Comparison of ENCODE assay signal across 9 cellular contexts in genomic region chr9:128901822-128902221, GRCh38. TPM values are rescaled to one million over a fixed set of nuclear protein-coding genes. Genes with fewer than 3 reads are reported as not detected.
DNase-seq lines count a peak whose midpoint lies in the region; ATAC-seq and TF ChIP-seq lines count a peak whose summit lies in the region.
"Had no signal": no experiment of that assay in that cellular context is flagged by ENCODE, and none has a peak within 500 bp of the region (broad histone marks: within the 10 kb centered on the region; RNA-seq: fewer than 3 reads in every experiment).

No MANE protein-coding gene starts in this region.

- TF ChIP-seq RAD21 in HCT116 (IDR thresholded peaks at IDR 0.05; ENCODE audit: low read depth): no peak

- peak overlapping the region; percentile 95 for H3K27ac Mint-ChIP-seq in CD4-positive, alpha-beta T cell
- H3K27ac Mint-ChIP-seq in activated naive CD8-positive, alpha-beta T cell treated with anti-CD3 and anti-CD28 coated beads, Interleukin-2, amount 10 ng/mL, durations not matched to agents 7 days and 5 days: peak overlapping the region; percentile 99
- H3K27ac Mint-ChIP-seq in natural killer cell treated with Interleukin-12 subunit alpha and Interleukin-12 subunit beta and Interleukin-15 and Interleukin-18, amount 100 ng/mL, for 72 hours: peak overlapping the region; percentile 82 to 91

- TF ChIP-seq CTCF in CD4-positive, alpha-beta T cell (IDR thresholded peaks at IDR 0.05): no peak
- no peak for TF ChIP-seq CTCF in HCT116 (IDR thresholded peaks at IDR 0.05 in 2 of 3, conservative IDR thresholded peaks at IDR 0.05 in 1 of 3; ENCODE audit: borderline replicate concordance in 1 of 3, insufficient read depth in 1 of 3, low read depth in 2 of 3, low read length in 2 of 3)

- no peak overlapping the region for H3K9ac ChIP-seq in HCT116 (ENCODE audit: low read length)
- H3K9ac ChIP-seq in GM23248: no peak overlapping the region

- H3K27me3 ChIP-seq in CD4-positive, alpha-beta T cell (ENCODE audit: control insufficient read depth, insufficient read depth, low read length): no peaks in the 10 kb centered on the region
- H3K27me3 ChIP-seq in HCT116 (ENCODE audit: insufficient read depth, low read length) (no peaks in the 10 kb centered on the region), GM23248 (replicated peaks; ENCODE audit: insufficient read depth) (no peaks in the 10 kb centered on the region)

- H3K4me2 ChIP-seq in HCT116 (ENCODE audit: low read length) (peak overlapping the region; percentile 32), GM23248 (ENCODE audit: unreplicated experiment) (no peak overlapping the region)

- in situ Hi-C loops in GM23248 (cut with MboI): no loop called here

- H4K20me1 ChIP-seq in HCT116 (ENCODE audit: insufficient read depth) (no peaks in the 10 kb centered on the region), GM23248 (ENCODE audit: insufficient read depth) (no peaks in the 10 kb centered on the region)

- no peak for DNase-seq in CD4-positive, alpha-beta T cell
- no peak for DNase-seq in HCT116 (ENCODE audit: low read depth, low spot score)
- DNase-seq in activated naive CD8-positive, alpha-beta T cell treated with anti-CD3 and anti-CD28 coated beads, Interleukin-2, amount 10 ng/mL, durations not matched to agents 7 days and 5 days: no peak
- DNase-seq in natural killer cell treated with Interleukin-12 subunit alpha and Interleukin-12 subunit beta and Interleukin-15 and Interleukin-18, amount 100 ng/mL, for 72 hours (ENCODE audit: low spot score): no peak
- no peak for DNase-seq in NCI-H345 treated with DMSO at 0.1 percent for 48 hours (lab: John Stamatoyannopoulos, UW; ENCODE audit: unreplicated experiment)
- no peak for DNase-seq in GM23248
- DNase-seq: DMS79 had no signal

- WGBS in GM23248 (ENCODE audit: low coverage in 1 of 2, low lambda C conversion rate in 2 of 2, missing lambda C conversion rate in 2 of 2), 2 experiments: 100% methylated on average over 5 of the region's 5 CpGs

- no TSS peak for BruUV-seq in HCT116 (replicated peaks; lab: Mats Ljungman, UMichigan)

- H3K4me3 Mint-ChIP-seq in CD4-positive, alpha-beta T cell: peak overlapping the region; percentile 81
- H3K4me3 Mint-ChIP-seq in activated naive CD8-positive, alpha-beta T cell treated with anti-CD3 and anti-CD28 coated beads, Interleukin-2, amount 10 ng/mL, durations not matched to agents 7 days and 5 days: peak overlapping the region; percentile 81
- H3K4me3 Mint-ChIP-seq in natural killer cell treated with Interleukin-12 subunit alpha and Interleukin-12 subunit beta and Interleukin-15 and Interleukin-18, amount 100 ng/mL, for 72 hours: peak overlapping the region; percentile 69

- H3K4me1 ChIP-seq in HCT116 (ENCODE audit: control insufficient read depth in 1 of 2, insufficient read depth in 2 of 2, low read length in 2 of 2): peaks cover 16 to 33% of the 10 kb centered on the region in 2 experiments
- peaks cover 16% of the 10 kb centered on the region for H3K4me1 ChIP-seq in GM23248 (ENCODE audit: insufficient read depth)

- TF ChIP-seq POLR2A in HCT116 (IDR thresholded peaks at IDR 0.05; ENCODE audit: borderline replicate concordance, extremely low read depth, insufficient read depth, insufficient read length): no peak

- CTCF ChIA-PET in CD4-positive, alpha-beta T cell (lab: Charles Lee): no interaction called here
- CTCF ChIA-PET in HCT116 (lab: Charles Lee): no interaction called here

- H3K9me3 ChIP-seq in CD4-positive, alpha-beta T cell (ENCODE audit: control insufficient read depth, low read length): no peaks in the 10 kb centered on the region
- H3K9me3 ChIP-seq in HCT116 (ENCODE audit: control insufficient read depth in 1 of 2, insufficient read depth in 1 of 2, low read depth in 1 of 2, low read length in 2 of 2) (no peaks in the 10 kb centered on the region), GM23248 (ENCODE audit: low read depth) (no peaks in the 10 kb centered on the region)

- H3K4me1 Mint-ChIP-seq in CD4-positive, alpha-beta T cell (ENCODE audit: low read depth): peaks cover 74% of the 10 kb centered on the region
- peaks cover 56% of the 10 kb centered on the region for H3K4me1 Mint-ChIP-seq in activated naive CD8-positive, alpha-beta T cell treated with anti-CD3 and anti-CD28 coated beads, Interleukin-2, amount 10 ng/mL, durations not matched to agents 7 days and 5 days
- H3K4me1 Mint-ChIP-seq in natural killer cell treated with Interleukin-12 subunit alpha and Interleukin-12 subunit beta and Interleukin-15 and Interleukin-18, amount 100 ng/mL, for 72 hours (ENCODE audit: low read depth in 2 of 2): peaks cover 38% of the 10 kb centered on the region in 2 donors

- H3K27ac ChIP-seq in CD4-positive, alpha-beta T cell (ENCODE audit: low read depth, low read length): peak overlapping the region; percentile 96
- H3K27ac ChIP-seq in HCT116 (ENCODE audit: low read depth, low read length) (no peak overlapping the region), GM23248 (no peak overlapping the region)

- ATAC-seq in CD4-positive, alpha-beta T cell (ENCODE audit: poor library complexity): peak; percentile 3
- no peak for ATAC-seq in HCT116
- peak; percentile 17 for ATAC-seq in activated naive CD8-positive, alpha-beta T cell treated with anti-CD3 and anti-CD28 coated beads, Interleukin-2, amount 10 ng/mL, durations not matched to agents 7 days and 5 days (ENCODE audit: low read depth)
- peak; percentile 2 to 4 for ATAC-seq in natural killer cell treated with Interleukin-12 subunit alpha and Interleukin-12 subunit beta and Interleukin-15 and Interleukin-18, amount 100 ng/mL, for 72 hours
- ATAC-seq in GM19455 (IDR thresholded peaks at IDR 0.05; ENCODE audit: unreplicated experiment): no peak
- ATAC-seq in HG02610 (IDR thresholded peaks at IDR 0.05; ENCODE audit: unreplicated experiment): no peak

- peaks cover 4% of the 10 kb centered on the region; the same call in 1 of the 2 replicates for H3K79me2 ChIP-seq in HCT116 (ENCODE audit: insufficient read depth, low read length)
- H3K79me2 ChIP-seq in GM23248 (ENCODE audit: insufficient read depth): peaks cover 70% of the 10 kb centered on the region

- H3K36me3 ChIP-seq in HCT116 (ENCODE audit: control insufficient read depth in 1 of 2, insufficient read depth in 2 of 2, low read length in 2 of 2): no peaks in the 10 kb centered on the region
- peaks cover 9% of the 10 kb centered on the region; the same call in 1 of the 2 replicates for H3K36me3 ChIP-seq in GM23248 (ENCODE audit: low read depth)

- H3K9me2 ChIP-seq in HCT116 (ENCODE audit: insufficient read depth) (no peaks in the 10 kb centered on the region), GM23248 (ENCODE audit: insufficient read depth) (no peaks in the 10 kb centered on the region)

- RAD21 ChIA-PET in HCT116 (lab: Charles Lee; ENCODE audit: low non-redundant PET in 1 of 2, low total read pairs in 2 of 2, uncharacterized antibody in 2 of 2, unreplicated experiment in 2 of 2): no interaction called here

- intact Hi-C loops in CD4-positive, alpha-beta T cell (cut with DNase I, micrococcal nuclease): loop anchor here (1.0 to 2.0 kb wide), 3 partner anchors 20 to 84 kb away; partner anchors contain the start of genes LRRC8A (in 2 of the 2) and ENDOG (in 1 of the 2)
- intact Hi-C loops in HCT116 (cut with micrococcal nuclease): no loop called here

- no peaks in the 10 kb centered on the region for H3K9me3 Mint-ChIP-seq in CD4-positive, alpha-beta T cell
- H3K9me3 Mint-ChIP-seq in activated naive CD8-positive, alpha-beta T cell treated with anti-CD3 and anti-CD28 coated beads, Interleukin-2, amount 10 ng/mL, durations not matched to agents 7 days and 5 days: no peaks in the 10 kb centered on the region
- H3K9me3 Mint-ChIP-seq in natural killer cell treated with Interleukin-12 subunit alpha and Interleukin-12 subunit beta and Interleukin-15 and Interleukin-18, amount 100 ng/mL, for 72 hours: no peaks in the 10 kb centered on the region

- no peak overlapping the region for H3K4me3 ChIP-seq in HCT116 (replicated peaks in 1 of 2; ENCODE audit: low read depth in 1 of 2, low read length in 2 of 2)
- no peak overlapping the region for H3K4me3 ChIP-seq in GM23248

- H3K36me3 Mint-ChIP-seq in CD4-positive, alpha-beta T cell (ENCODE audit: low read depth): peaks cover 34% of the 10 kb centered on the region
- H3K36me3 Mint-ChIP-seq in activated naive CD8-positive, alpha-beta T cell treated with anti-CD3 and anti-CD28 coated beads, Interleukin-2, amount 10 ng/mL, durations not matched to agents 7 days and 5 days: peaks cover 8% of the 10 kb centered on the region
- no peaks in the 10 kb centered on the region for H3K36me3 Mint-ChIP-seq in natural killer cell treated with Interleukin-12 subunit alpha and Interleukin-12 subunit beta and Interleukin-15 and Interleukin-18, amount 100 ng/mL, for 72 hours

- H2AFZ ChIP-seq in HCT116 (ENCODE audit: low read depth, low read length, poor library complexity, severe bottlenecking) (no peak overlapping the region), GM23248 (no peak overlapping the region)

- POLR2A ChIA-PET in CD4-positive, alpha-beta T cell (lab: Charles Lee): interaction anchor here (0.7 to 4.3 kb wide), 12 partner anchors 8 to 397 kb away, joined by 3 to 35 read pairs (median 4); partner anchors contain the start of genes ENDOG, KYAT1, LRRC8A and SET
- POLR2A ChIA-PET in HCT116 (lab: Charles Lee): no interaction called here
- POLR2A ChIA-PET in activated naive CD8-positive, alpha-beta T cell treated with anti-CD3 and anti-CD28 coated beads, Interleukin-2, amount 10 ng/mL, durations not matched to agents 7 days and 5 days (lab: Charles Lee): interaction anchor here (0.6 to 3.9 kb wide), 7 partner anchors 8 to 24 kb away, joined by 3 to 34 read pairs (median 3); partner anchors contain the start of genes KYAT1 and LRRC8A

- peaks cover 6% of the 10 kb centered on the region for H3F3A ChIP-seq in GM23248 (ENCODE audit: insufficient read depth)

- no peaks in the 10 kb centered on the region for H3K27me3 Mint-ChIP-seq in CD4-positive, alpha-beta T cell
- no peaks in the 10 kb centered on the region for H3K27me3 Mint-ChIP-seq in activated naive CD8-positive, alpha-beta T cell treated with anti-CD3 and anti-CD28 coated beads, Interleukin-2, amount 10 ng/mL, durations not matched to agents 7 days and 5 days
- H3K27me3 Mint-ChIP-seq in natural killer cell treated with Interleukin-12 subunit alpha and Interleukin-12 subunit beta and Interleukin-15 and Interleukin-18, amount 100 ng/mL, for 72 hours: no peaks in the 10 kb centered on the region

RNA-seq across cellular contexts. Expression of gene PHYHD1, which starts 19.0 kb away (rescaled TPM):
- total RNA-seq in CD4-positive, alpha-beta T cell: 1 to 10 TPM; 1.6 to 2.6 TPM
- total RNA-seq in HCT116 (2021; ENCODE audit: unreplicated experiment): 0.32 TPM
- polyA plus RNA-seq in HCT116 (2012): 0.21 TPM in 1 of 2 replicates, not detected in the other
- total RNA-seq in activated naive CD8-positive, alpha-beta T cell treated with anti-CD3 and anti-CD28 coated beads, Interleukin-2, amount 10 ng/mL, durations not matched to agents 7 days and 5 days: 1 to 10 TPM; 1.4 to 1.6 TPM
- total RNA-seq in natural killer cell treated with Interleukin-12 subunit alpha and Interleukin-12 subunit beta and Interleukin-15 and Interleukin-18, amount 100 ng/mL, for 72 hours: 1 to 10 TPM in 1 of 2 donors, under 1 TPM in 1; 0.24 to 1.1 TPM
- total RNA-seq in GM23248 (2014; rRNA removed; shearing (Covaris generic)): 4.4 and 4.7 TPM in 2 replicates
- polyA plus RNA-seq in GM23248 (2016; fragmentation: Nextera tagmentation; extraction: Ambion mirVana): 7.4 and 8.6 TPM in 2 replicates

RNA-seq across cellular contexts. Expression of gene LRRC8A, which starts 19.9 kb away (rescaled TPM):
- 10 to 100 TPM; 35.0 to 35.8 TPM for total RNA-seq in CD4-positive, alpha-beta T cell
- 22.0 TPM for total RNA-seq in HCT116 (2021; ENCODE audit: unreplicated experiment)
- 18.5 and 23.4 TPM in 2 replicates for polyA plus RNA-seq in HCT116 (2012)
- 10 to 100 TPM; 24.1 to 25.9 TPM for total RNA-seq in activated naive CD8-positive, alpha-beta T cell treated with anti-CD3 and anti-CD28 coated beads, Interleukin-2, amount 10 ng/mL, durations not matched to agents 7 days and 5 days
- 10 to 100 TPM; 25.6 to 28.2 TPM for total RNA-seq in natural killer cell treated with Interleukin-12 subunit alpha and Interleukin-12 subunit beta and Interleukin-15 and Interleukin-18, amount 100 ng/mL, for 72 hours
- 35.2 and 37.9 TPM in 2 replicates for total RNA-seq in GM23248 (2014; rRNA removed; shearing (Covaris generic))
- 35.6 and 36.5 TPM in 2 replicates for polyA plus RNA-seq in GM23248 (2016; fragmentation: Nextera tagmentation; extraction: Ambion mirVana)

RNA-seq across cellular contexts. Expression of gene KYAT1, which starts 20.1 kb away (rescaled TPM):
- 1 to 10 TPM; 2.8 to 4.7 TPM for total RNA-seq in CD4-positive, alpha-beta T cell
- 10.1 TPM for total RNA-seq in HCT116 (2021; ENCODE audit: unreplicated experiment)
- polyA plus RNA-seq in HCT116 (2012): 8.2 and 9.5 TPM in 2 replicates
- 10 to 100 TPM; 14.9 to 16.3 TPM for total RNA-seq in activated naive CD8-positive, alpha-beta T cell treated with anti-CD3 and anti-CD28 coated beads, Interleukin-2, amount 10 ng/mL, durations not matched to agents 7 days and 5 days
- 10 to 100 TPM in 1 of 2 donors, 1 to 10 TPM in 1; 6.7 to 19.9 TPM for total RNA-seq in natural killer cell treated with Interleukin-12 subunit alpha and Interleukin-12 subunit beta and Interleukin-15 and Interleukin-18, amount 100 ng/mL, for 72 hours
- total RNA-seq in GM23248 (2014; rRNA removed; shearing (Covaris generic)): 5.1 and 5.8 TPM in 2 replicates
- polyA plus RNA-seq in GM23248 (2016; fragmentation: Nextera tagmentation; extraction: Ambion mirVana): 4.4 and 5.5 TPM in 2 replicates

RNA-seq across cellular contexts. Expression of gene DOLK, which starts 45.6 kb away (rescaled TPM):
- 1 to 10 TPM; 7.4 to 7.8 TPM for total RNA-seq in CD4-positive, alpha-beta T cell
- 12.0 TPM for total RNA-seq in HCT116 (2021; ENCODE audit: unreplicated experiment)
- 8.1 and 8.3 TPM in 2 replicates for polyA plus RNA-seq in HCT116 (2012)
- 1 to 10 TPM; 9.4 to 9.5 TPM for total RNA-seq in activated naive CD8-positive, alpha-beta T cell treated with anti-CD3 and anti-CD28 coated beads, Interleukin-2, amount 10 ng/mL, durations not matched to agents 7 days and 5 days
- 10 to 100 TPM in 1 of 2 donors, 1 to 10 TPM in 1; 8.7 to 11.5 TPM for total RNA-seq in natural killer cell treated with Interleukin-12 subunit alpha and Interleukin-12 subunit beta and Interleukin-15 and Interleukin-18, amount 100 ng/mL, for 72 hours
- total RNA-seq in GM23248 (2014; rRNA removed; shearing (Covaris generic)): 31.1 and 36.1 TPM in 2 replicates
- polyA plus RNA-seq in GM23248 (2016; fragmentation: Nextera tagmentation; extraction: Ambion mirVana): 29.6 and 31.7 TPM in 2 replicates

RNA-seq across cellular contexts. Expression of gene NUP188, which starts 45.7 kb away (rescaled TPM):
- total RNA-seq in CD4-positive, alpha-beta T cell: 10 to 100 TPM; 43.0 to 43.9 TPM
- 115 TPM for total RNA-seq in HCT116 (2021; ENCODE audit: unreplicated experiment)
- 85.8 and 86.7 TPM in 2 replicates for polyA plus RNA-seq in HCT116 (2012)
- total RNA-seq in activated naive CD8-positive, alpha-beta T cell treated with anti-CD3 and anti-CD28 coated beads, Interleukin-2, amount 10 ng/mL, durations not matched to agents 7 days and 5 days: 10 to 100 TPM; 64.2 to 65.3 TPM
- 100 to 1,000 TPM; 103 to 143 TPM for total RNA-seq in natural killer cell treated with Interleukin-12 subunit alpha and Interleukin-12 subunit beta and Interleukin-15 and Interleukin-18, amount 100 ng/mL, for 72 hours
- 45.9 and 57.0 TPM in 2 replicates for total RNA-seq in GM23248 (2014; rRNA removed; shearing (Covaris generic))
- 24.9 and 25.7 TPM in 2 replicates for polyA plus RNA-seq in GM23248 (2016; fragmentation: Nextera tagmentation; extraction: Ambion mirVana)

Comparison
In these comparisons a context has a peak if more than half of its experiments do, and no peak if none do; other contexts are left out.
1. ATAC-seq: peak in CD4-positive, alpha-beta T cell (single experiment), activated naive CD8-positive, alpha-beta T cell treated with anti-CD3 and anti-CD28 coated beads, Interleukin-2, amount 10 ng/mL, durations not matched to agents 7 days and 5 days (single experiment) and natural killer cell treated with Interleukin-12 subunit alpha and Interleukin-12 subunit beta and Interleukin-15 and Interleukin-18, amount 100 ng/mL, for 72 hours (2 of 2); none in HCT116 (single experiment), GM19455 (single experiment) and HG02610 (single experiment).
2. Peak in every context shown above with its lines, with median percentiles within 50 percentile points of each other: H3K27ac Mint-ChIP-seq and H3K4me3 Mint-ChIP-seq.